ENCODE assay signal across 16 cellular contexts in the genomic region with DNA sequence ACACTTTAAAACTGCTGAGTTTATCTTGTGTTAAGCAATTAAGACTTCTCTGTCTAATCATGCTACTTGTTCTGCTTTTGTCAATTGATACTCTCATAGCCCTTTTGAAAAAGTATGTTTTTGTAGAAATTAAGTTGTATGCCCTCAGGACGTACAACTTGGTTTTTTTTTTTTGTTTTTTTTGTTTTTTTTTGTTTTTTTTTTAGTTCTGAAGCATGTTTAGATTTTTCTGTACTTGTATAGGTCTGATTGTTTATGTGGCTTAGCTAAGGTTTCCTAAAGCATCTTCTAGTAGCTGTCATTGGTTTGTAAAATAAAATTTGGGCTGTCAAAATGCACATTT. TPM values are rescaled to one million over a fixed set of nuclear protein-coding genes. Genes with fewer than 3 reads are reported as not detected.
DNase-seq lines count a peak whose midpoint lies in the region; ATAC-seq and TF ChIP-seq lines count a peak whose summit lies in the region.
"Had no signal": no experiment of that assay in that cellular context is flagged by ENCODE, and none has a peak within 500 bp of the region (broad histone marks: within the 10 kb centered on the region; RNA-seq: fewer than 3 reads in every experiment).

No MANE protein-coding gene starts in this region.

- H3K27me3 Mint-ChIP-seq in stimulated activated naive CD8-positive, alpha-beta T cell treated with anti-CD3 and anti-CD28 coated beads, Interleukin-15, amount 100 ng/mL, for 72 hours, result no peaks in the 10 kb centered on the region
- H3K27me3 Mint-ChIP-seq: activated CD8-positive, alpha-beta memory T cell treated with anti-CD3 and anti-CD28 coated beads, Interleukin-2, amount 10 ng/mL, durations not matched to agents 7 days and 5 days had no signal

- no peak overlapping the region for H2BK5ac ChIP-seq in IMR-90 (ENCODE audit: low read depth, low read length, poor library complexity, severe bottlenecking)

- WGBS in IMR-90 (ENCODE audit: extremely low coverage in 2 of 2, insufficient read length in 1 of 2), 2 experiments, result no CpG with 5 or more reads among the region's 1 CpG

- peaks cover 14 to 68% of the 10 kb centered on the region in 2 experiments for H3K79me1 ChIP-seq in IMR-90 (ENCODE audit: low read depth in 1 of 2, low read length in 2 of 2)

- H3K4me2 ChIP-seq in IMR-90 (ENCODE audit: low read depth, low read length), result 0 out of 2 replicates have a peak overlapping the region, but pooled peaks have one; percentile 11

- ATAC-seq in left ventricle myocardium superior (no peak), IMR-90 (ENCODE audit: low read depth) (no peak), GM19397 (IDR thresholded peaks at IDR 0.05; ENCODE audit: unreplicated experiment) (no peak)
- no peak for ATAC-seq in stimulated activated naive CD8-positive, alpha-beta T cell treated with anti-CD3 and anti-CD28 coated beads, Interleukin-15, amount 100 ng/mL, for 72 hours
- ATAC-seq: activated CD8-positive, alpha-beta memory T cell treated with anti-CD3 and anti-CD28 coated beads, Interleukin-2, amount 10 ng/mL, durations not matched to agents 7 days and 5 days; PC-3 had no signal

- H3K36me3 ChIP-seq in cardiac muscle cell (peaks cover 43% of the 10 kb centered on the region), IMR-90 (ENCODE audit: control insufficient read depth, insufficient read depth, low read length) (peaks cover 37% of the 10 kb centered on the region), Peyer's patch (peaks cover 0 to 27% (median 0%) of the 10 kb centered on the region in 3 donors)

- H3K4me1 ChIP-seq in cardiac muscle cell (ENCODE audit: low read depth), result peaks cover 32% of the 10 kb centered on the region
- peaks cover 24% of the 10 kb centered on the region for H3K4me1 ChIP-seq in IMR-90 (ENCODE audit: control insufficient read depth, insufficient read depth, low read length)
- H3K4me1 ChIP-seq in Peyer's patch, result peaks cover 5 to 60% (median 13%) of the 10 kb centered on the region in 4 donors

- CTCF ChIA-PET in IMR-90 (lab: Yijun Ruan, JAX), result interaction anchor here (0.6 kb wide), 1 partner anchor 84 kb away, joined by 5 read pairs; no protein-coding TSS in a partner anchor

- intact Hi-C loops in left ventricle myocardium superior (cut with micrococcal nuclease), result no loop called here
- intact Hi-C loops in IMR-90 (cut with micrococcal nuclease), result no loop called here

- H4K91ac ChIP-seq in IMR-90 (ENCODE audit: insufficient read depth, low read depth, low read length), result no peak overlapping the region

- H3K23ac ChIP-seq in IMR-90 (ENCODE audit: low read depth, low read length), result no peak overlapping the region

- no peak overlapping the region for H3K18ac ChIP-seq in IMR-90 (ENCODE audit: low read depth, low read length)

- H2BK20ac ChIP-seq in IMR-90 (ENCODE audit: low read depth, low read length), result no peak overlapping the region

- H3K27me3 ChIP-seq in cardiac muscle cell, result no peaks in the 10 kb centered on the region
- H3K27me3 ChIP-seq in IMR-90 (ENCODE audit: control insufficient read depth, insufficient read depth, low read length), result no peaks in the 10 kb centered on the region
- no peaks in the 10 kb centered on the region for H3K27me3 ChIP-seq in Peyer's patch
- H3K27me3 ChIP-seq: MG63 had no signal

- H3K27ac Mint-ChIP-seq in stimulated activated naive CD8-positive, alpha-beta T cell treated with anti-CD3 and anti-CD28 coated beads, Interleukin-15, amount 100 ng/mL, for 72 hours, result peak overlapping the region in 1 of 2 donors; percentile 54
- H3K27ac Mint-ChIP-seq: activated CD8-positive, alpha-beta memory T cell treated with anti-CD3 and anti-CD28 coated beads, Interleukin-2, amount 10 ng/mL, durations not matched to agents 7 days and 5 days; endodermal cell had no signal

- H3K9me3 ChIP-seq in cardiac muscle cell (ENCODE audit: low read depth) (no peaks in the 10 kb centered on the region), IMR-90 (ENCODE audit: control insufficient read depth, insufficient read depth, low read length) (no peaks in the 10 kb centered on the region), Peyer's patch (no peaks in the 10 kb centered on the region)
- H3K9me3 ChIP-seq: MG63 had no signal

- H3K9me1 ChIP-seq in IMR-90 (ENCODE audit: insufficient read depth, low read length), result peaks cover 25% of the 10 kb centered on the region

- no peak for TF ChIP-seq POLR2A in IMR-90 (IDR thresholded peaks at IDR 0.05; ENCODE audit: low read depth, low read length)
- TF ChIP-seq POLR2A in Peyer's patch (IDR thresholded peaks at IDR 0.05), result no peak

- no peak for TF ChIP-seq RAD21 in IMR-90 (IDR thresholded peaks at IDR 0.05; ENCODE audit: low read length)

- POLR2A ChIA-PET in IMR-90 (lab: Charles Lee; ENCODE audit: unreplicated experiment), result no interaction called here

- peak overlapping the region; percentile 48 for H3K27ac ChIP-seq in cardiac muscle cell
- no peak overlapping the region for H3K27ac ChIP-seq in IMR-90 (ENCODE audit: insufficient read depth, low read length)
- peak overlapping the region; percentile 69 for H3K27ac ChIP-seq in epithelial cell of prostate
- no peak overlapping the region for H3K27ac ChIP-seq in Peyer's patch
- H3K27ac ChIP-seq: C4-2B had no signal

- no peak overlapping the region for H2BK120ac ChIP-seq in IMR-90 (ENCODE audit: low read depth, low read length)

- peaks cover 100% of the 10 kb centered on the region for H4K20me1 ChIP-seq in IMR-90 (ENCODE audit: insufficient read depth, low read length)

- dilution Hi-C loops in IMR-90 (cut with HindIII; ENCODE audit: low sequenced_read_pairs, unreplicated experiment), result no loop called here

- DNase-seq in cardiac muscle cell (ENCODE audit: low read depth in 1 of 2, low spot score in 1 of 2) (no peak), left ventricle myocardium superior (no peak), IMR-90 (no peak), epithelial cell of prostate (ENCODE audit: low read depth, low spot score) (no peak), Peyer's patch (no peak), cerebellar nuclear complex (lab: John Stamatoyannopoulos, UW) (no peak)
- DNase-seq in stimulated activated naive CD8-positive, alpha-beta T cell treated with anti-CD3 and anti-CD28 coated beads, Interleukin-15, amount 100 ng/mL, for 72 hours, result no peak
- DNase-seq: activated CD8-positive, alpha-beta memory T cell treated with anti-CD3 and anti-CD28 coated beads, Interleukin-2, amount 10 ng/mL, durations not matched to agents 7 days and 5 days; caudate nucleus; endodermal cell; GOT3; MG63; NCI-H1930; PC-3 had no signal

- in situ Hi-C loops in IMR-90 (cut with MboI; ENCODE audit: low sequenced_read_pairs), result loop anchor here (25.0 kb wide), 1 partner anchor 1824 kb away; the partner anchor contains the start of genes CLEC16A and DEXI

- TF ChIP-seq CTCF in cardiac muscle cell (IDR thresholded peaks at IDR 0.05; ENCODE audit: low read depth, low read length) (no peak), IMR-90 (conservative IDR thresholded peaks at IDR 0.05; ENCODE audit: low read depth, low read length) (no peak), Peyer's patch (IDR thresholded peaks at IDR 0.05) (no peak)

- H2BK15ac ChIP-seq in IMR-90 (ENCODE audit: low read depth, low read length), result no peak overlapping the region

- H3K4me3 Mint-ChIP-seq in stimulated activated naive CD8-positive, alpha-beta T cell treated with anti-CD3 and anti-CD28 coated beads, Interleukin-15, amount 100 ng/mL, for 72 hours, result peak overlapping the region; percentile 13 to 43
- H3K4me3 Mint-ChIP-seq: activated CD8-positive, alpha-beta memory T cell treated with anti-CD3 and anti-CD28 coated beads, Interleukin-2, amount 10 ng/mL, durations not matched to agents 7 days and 5 days; endodermal cell had no signal

- H3K9ac ChIP-seq in IMR-90 (ENCODE audit: low read depth, low read length), result no peak overlapping the region

- no peak overlapping the region for H3K56ac ChIP-seq in IMR-90 (ENCODE audit: extremely low read depth, insufficient read depth, low read length)

- no peak overlapping the region for H2AK9ac ChIP-seq in IMR-90 (replicated peaks; ENCODE audit: low read depth, low read length, poor library complexity)

- no peaks in the 10 kb centered on the region for H3K9me3 Mint-ChIP-seq in stimulated activated naive CD8-positive, alpha-beta T cell treated with anti-CD3 and anti-CD28 coated beads, Interleukin-15, amount 100 ng/mL, for 72 hours
- H3K9me3 Mint-ChIP-seq: endodermal cell had no signal

- H3K4me1 Mint-ChIP-seq in stimulated activated naive CD8-positive, alpha-beta T cell treated with anti-CD3 and anti-CD28 coated beads, Interleukin-15, amount 100 ng/mL, for 72 hours, result peaks cover 95% of the 10 kb centered on the region

- H3K14ac ChIP-seq in IMR-90 (replicated peaks; ENCODE audit: low read depth, low read length), result no peak overlapping the region

- H2AK5ac ChIP-seq in IMR-90 (ENCODE audit: low read depth, low read length), result no peak overlapping the region

- no peak overlapping the region for H3K4ac ChIP-seq in IMR-90 (ENCODE audit: low read depth, low read length)

- H2AFZ ChIP-seq in IMR-90 (replicated peaks; ENCODE audit: low read length, poor library complexity), result no peak overlapping the region

- no peak overlapping the region for H4K8ac ChIP-seq in IMR-90 (ENCODE audit: low read depth in 2 of 2, low read length in 2 of 2)

- H3K4me3 ChIP-seq in cardiac muscle cell (no peak overlapping the region), IMR-90 (ENCODE audit: insufficient read depth, low read depth, low read length) (no peak overlapping the region), Peyer's patch (no peak overlapping the region)
- H3K4me3 ChIP-seq: MG63 had no signal

- BruUV-seq in IMR-90 (replicated peaks; lab: Mats Ljungman, UMichigan), result no TSS peak

- no peak overlapping the region for H4K5ac ChIP-seq in IMR-90 (ENCODE audit: low read depth, low read length)

TF ChIP-seq in IMR-90, 13 proteins besides CTCF, POLR2A, EP300 and RAD21 (continues in another document):
- TF ChIP-seq BHLHE40 (IDR thresholded peaks at IDR 0.05; ENCODE audit: low read depth, low read length) (no peak), MAZ (IDR thresholded peaks at IDR 0.05; ENCODE audit: borderline replicate concordance, low read depth, low read length) (no peak), FOS (IDR thresholded peaks at IDR 0.05; ENCODE audit: low read depth, low read length) (no peak)
- TF ChIP-seq, protein P1, sequence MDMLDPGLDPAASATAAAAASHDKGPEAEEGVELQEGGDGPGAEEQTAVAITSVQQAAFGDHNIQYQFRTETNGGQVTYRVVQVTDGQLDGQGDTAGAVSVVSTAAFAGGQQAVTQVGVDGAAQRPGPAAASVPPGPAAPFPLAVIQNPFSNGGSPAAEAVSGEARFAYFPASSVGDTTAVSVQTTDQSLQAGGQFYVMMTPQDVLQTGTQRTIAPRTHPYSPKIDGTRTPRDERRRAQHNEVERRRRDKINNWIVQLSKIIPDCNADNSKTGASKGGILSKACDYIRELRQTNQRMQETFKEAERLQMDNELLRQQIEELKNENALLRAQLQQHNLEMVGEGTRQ (IDR thresholded peaks at IDR 0.05; ENCODE audit: low read depth, low read length), result no peak

RNA-seq across cellular contexts. Expression of gene HAPSTR1, which starts 21.4 kb away (rescaled TPM):
- total RNA-seq in cardiac muscle cell (44.7 and 60.0 TPM in 2 replicates), left ventricle myocardium superior (53.0 TPM), IMR-90 (2012; rRNA removed) (56.5 and 81.9 TPM in 2 replicates), Peyer's patch (10 to 100 TPM; 38.0 to 56.2 (median 53.5) TPM)
- polyA plus RNA-seq in cardiac muscle cell (26.5 and 27.8 TPM in 2 replicates), IMR-90 (2012; rRNA removed) (18.4 and 22.2 TPM in 2 replicates)
- polyA plus RNA-seq in IMR-90 (2012; cell fraction: cytosol; rRNA removed), result 5.9 and 7.3 TPM in 2 replicates
- polyA plus RNA-seq in IMR-90 (2012; cell fraction: nucleus; rRNA removed; ENCODE audit: low replicate concordance), result 5.7 and 23.8 TPM in 2 replicates

Comparison
In these comparisons a context has a peak if more than half of its experiments do, and no peak if none do; other contexts are left out.
1. H3K27ac ChIP-seq: peak in cardiac muscle cell (single experiment) and epithelial cell of prostate (single experiment); none in IMR-90 (single experiment) and Peyer's patch (0 of 4).